Comparison of ENCODE assay signal across 27 cellular contexts in genomic region chr10:125992244-125992643, GRCh38.
"Had no signal": no experiment of that assay in that cellular context is flagged by ENCODE, and none has a peak within 500 bp of the region (broad histone marks: within the 10 kb centered on the region; RNA-seq: fewer than 3 reads in every experiment).

No MANE protein-coding gene starts in this region.

- H3K36me3 ChIP-seq: esophagus muscularis mucosa, heart left ventricle, right atrium auricular region, thyroid gland, upper lobe of left lung, vagina had no signal

- ATAC-seq: activated CD4-positive, alpha-beta T cell treated with anti-CD3 and anti-CD28 coated beads for 36 hours; activated CD8-positive, alpha-beta memory T cell treated with anti-CD3 and anti-CD28 coated beads, Interleukin-2, amount 10 ng/mL, durations not matched to agents 7 days and 5 days; activated CD8-positive, alpha-beta T cell treated with anti-CD3 and anti-CD28 coated beads, Interleukin-2, amount 10 ng/mL, durations not matched to agents 7 days and 5 days; activated naive CD8-positive, alpha-beta T cell treated with anti-CD3 and anti-CD28 coated beads, Interleukin-2, amount 50 U/mL, for 24 hours; foreskin keratinocyte; heart left ventricle; psoas muscle; stimulated activated naive B cell treated with anti-CD40 and anti-IgM and Interleukin-4, amounts not matched to agents 10 μg/mL and 1 μg/mL and 100 μg/mL, for 72 hours had no signal

- DNase-seq: activated CD4-positive, alpha-beta T cell treated with anti-CD3 and anti-CD28 coated beads for 36 hours; activated CD4-positive, CD25-positive, alpha-beta regulatory T cell; activated CD8-positive, alpha-beta memory T cell treated with anti-CD3 and anti-CD28 coated beads, Interleukin-2, amount 10 ng/mL, durations not matched to agents 7 days and 5 days; activated CD8-positive, alpha-beta T cell treated with anti-CD3 and anti-CD28 coated beads, Interleukin-2, amount 10 ng/mL, durations not matched to agents 7 days and 5 days; activated naive CD8-positive, alpha-beta T cell treated with anti-CD3 and anti-CD28 coated beads, Interleukin-2, amount 50 U/mL, for 24 hours; activated T-cell treated with anti-CD3 and anti-CD28 coated beads, Interleukin-2, amount 50 U/mL, for 48 hours; amygdala; foreskin keratinocyte; heart left ventricle; mesenchymal stem cell; nucleus accumbens; psoas muscle; stimulated activated CD4-positive, alpha-beta T cell treated with anti-CD3 and anti-CD28 coated beads, Interleukin-15, amount 100 ng/mL, for 24 hours; stimulated activated CD4-positive, alpha-beta T cell treated with anti-CD3 and anti-CD28 coated beads, Interleukin-2, amount 100 ng/mL, for 24 hours; stimulated activated naive B cell treated with anti-CD40 and anti-IgM and Interleukin-4, amounts not matched to agents 10 μg/mL and 1 μg/mL and 100 μg/mL, for 72 hours; stomach; thyroid gland; upper lobe of left lung had no signal

- H3K9me3 Mint-ChIP-seq: activated naive CD4-positive, alpha-beta T cell treated with anti-CD3 and anti-CD28 coated beads, Interleukin-2, amount 50 U/mL, for 24 hours; activated naive CD8-positive, alpha-beta T cell treated with anti-CD3 and anti-CD28 coated beads, Interleukin-2, amount 50 U/mL, for 24 hours; activated T-helper 2 cell treated with anti-CD3 and anti-CD28 coated beads, Interferon-gamma antibody, Interleukin-2, Interleukin-4, amounts not matched to agents 10 μg/mL and 5 μg/mL and 100 μg/mL, durations not matched to agents 14 hours and 24 hours and 36 hours; central memory CD8-positive, alpha-beta T cell had no signal

- H3K9me3 ChIP-seq: esophagus muscularis mucosa, heart left ventricle, psoas muscle, right atrium auricular region, stomach, thyroid gland, upper lobe of left lung, vagina had no signal

- H3K4me1 Mint-ChIP-seq: activated CD4-positive, alpha-beta T cell treated with anti-CD3 and anti-CD28 coated beads for 36 hours; activated CD8-positive, alpha-beta memory T cell treated with anti-CD3 and anti-CD28 coated beads, Interleukin-2, amount 10 ng/mL, durations not matched to agents 7 days and 5 days; activated naive CD4-positive, alpha-beta T cell treated with anti-CD3 and anti-CD28 coated beads, Interleukin-2, amount 50 U/mL, for 24 hours; activated naive CD8-positive, alpha-beta T cell treated with anti-CD3 and anti-CD28 coated beads, Interleukin-2, amount 50 U/mL, for 24 hours; central memory CD8-positive, alpha-beta T cell; nephron; stimulated activated naive B cell treated with anti-CD40 and anti-IgM and Interleukin-4, amounts not matched to agents 10 μg/mL and 1 μg/mL and 100 μg/mL, for 72 hours had no signal

- H3K4me1 ChIP-seq: esophagus muscularis mucosa, foreskin keratinocyte, heart left ventricle, parathyroid adenoma, psoas muscle, right atrium auricular region, stomach, thyroid gland, upper lobe of left lung, vagina had no signal

- H3K27ac Mint-ChIP-seq: activated CD4-positive, alpha-beta T cell treated with anti-CD3 and anti-CD28 coated beads for 36 hours; activated CD8-positive, alpha-beta memory T cell treated with anti-CD3 and anti-CD28 coated beads, Interleukin-2, amount 10 ng/mL, durations not matched to agents 7 days and 5 days; activated CD8-positive, alpha-beta T cell treated with anti-CD3 and anti-CD28 coated beads, Interleukin-2, amount 10 ng/mL, durations not matched to agents 7 days and 5 days; activated naive CD4-positive, alpha-beta T cell treated with anti-CD3 and anti-CD28 coated beads, Interleukin-2, amount 50 U/mL, for 24 hours; activated naive CD8-positive, alpha-beta T cell treated with anti-CD3 and anti-CD28 coated beads, Interleukin-2, amount 50 U/mL, for 24 hours; activated T-helper 2 cell treated with anti-CD3 and anti-CD28 coated beads, Interferon-gamma antibody, Interleukin-2, Interleukin-4, amounts not matched to agents 10 μg/mL and 5 μg/mL and 100 μg/mL, durations not matched to agents 14 hours and 24 hours and 36 hours; dendritic cell treated with granulocyte-macrophage colony-stimulating factor and Interleukin-4, amounts not matched to agents 40 ng/mL and 50 ng/mL, for 4 days; stimulated activated naive B cell treated with anti-CD40 and anti-IgM and Interleukin-4, amounts not matched to agents 10 μg/mL and 1 μg/mL and 100 μg/mL, for 72 hours had no signal

- H3K27me3 ChIP-seq: esophagus muscularis mucosa, foreskin keratinocyte, heart left ventricle, right atrium auricular region, stomach, thyroid gland, upper lobe of left lung, vagina had no signal

- H3K4me3 Mint-ChIP-seq: activated CD4-positive, alpha-beta T cell treated with anti-CD3 and anti-CD28 coated beads for 36 hours; activated CD8-positive, alpha-beta memory T cell treated with anti-CD3 and anti-CD28 coated beads, Interleukin-2, amount 10 ng/mL, durations not matched to agents 7 days and 5 days; activated CD8-positive, alpha-beta T cell treated with anti-CD3 and anti-CD28 coated beads, Interleukin-2, amount 10 ng/mL, durations not matched to agents 7 days and 5 days; activated naive CD4-positive, alpha-beta T cell treated with anti-CD3 and anti-CD28 coated beads, Interleukin-2, amount 50 U/mL, for 24 hours; activated naive CD8-positive, alpha-beta T cell treated with anti-CD3 and anti-CD28 coated beads, Interleukin-2, amount 50 U/mL, for 24 hours; central memory CD8-positive, alpha-beta T cell; dendritic cell treated with granulocyte-macrophage colony-stimulating factor and Interleukin-4, amounts not matched to agents 40 ng/mL and 50 ng/mL, for 4 days; nephron; stimulated activated naive B cell treated with anti-CD40 and anti-IgM and Interleukin-4, amounts not matched to agents 10 μg/mL and 1 μg/mL and 100 μg/mL, for 72 hours had no signal

- H3K27me3 Mint-ChIP-seq: activated CD8-positive, alpha-beta memory T cell treated with anti-CD3 and anti-CD28 coated beads, Interleukin-2, amount 10 ng/mL, durations not matched to agents 7 days and 5 days; activated naive CD4-positive, alpha-beta T cell treated with anti-CD3 and anti-CD28 coated beads, Interleukin-2, amount 50 U/mL, for 24 hours had no signal

- H3K79me2 ChIP-seq: parathyroid adenoma had no signal

- H3K27ac ChIP-seq: esophagus muscularis mucosa, foreskin keratinocyte, heart left ventricle, parathyroid adenoma, psoas muscle, right atrium auricular region, stomach, thyroid gland, upper lobe of left lung, vagina had no signal

- H2AFZ ChIP-seq: parathyroid adenoma had no signal

- H3K9ac ChIP-seq: parathyroid adenoma had no signal

- H3K36me3 Mint-ChIP-seq: activated CD8-positive, alpha-beta memory T cell treated with anti-CD3 and anti-CD28 coated beads, Interleukin-2, amount 10 ng/mL, durations not matched to agents 7 days and 5 days; activated naive CD4-positive, alpha-beta T cell treated with anti-CD3 and anti-CD28 coated beads, Interleukin-2, amount 50 U/mL, for 24 hours had no signal

- H3K4me3 ChIP-seq: esophagus muscularis mucosa, heart left ventricle, psoas muscle, right atrium auricular region, stomach, thyroid gland, upper lobe of left lung, vagina had no signal
